ENCODE assay signal across 16 cellular contexts in genomic region chr3:170761103-170761502, GRCh38.
DNase-seq lines count a peak whose midpoint lies in the region; ATAC-seq, FAIRE-seq and TF ChIP-seq lines count a peak whose summit lies in the region.
"Had no signal": no experiment of that assay in that cellular context is flagged by ENCODE, and none has a peak within 500 bp of the region (broad histone marks: within the 10 kb centered on the region; RNA-seq: fewer than 3 reads in every experiment).

No MANE protein-coding gene starts in this region.

- H3K27me3 ChIP-seq in GM23338 (ENCODE audit: insufficient read depth) (no peaks in the 10 kb centered on the region), PC-3 (ENCODE audit: low read length) (no peaks in the 10 kb centered on the region), K562 (ENCODE audit: control insufficient read depth in 2 of 2, insufficient read depth in 2 of 2, low read length in 2 of 2) (no peaks in the 10 kb centered on the region), keratinocyte (ENCODE audit: control insufficient read depth, extremely low read depth, insufficient read depth, low read length) (no peaks in the 10 kb centered on the region), body of pancreas (no peaks in the 10 kb centered on the region)
- H3K27me3 ChIP-seq: BLaER1 treated with 17β-estradiol and CSF1 and Interleukin-3, amounts not matched to agents 10 nM and 100 nM had no signal

- no peaks in the 10 kb centered on the region for H3K79me2 ChIP-seq in GM23338 (replicated peaks; ENCODE audit: insufficient read depth)
- no peaks in the 10 kb centered on the region for H3K79me2 ChIP-seq in PC-3 (ENCODE audit: low read length)
- H3K79me2 ChIP-seq in K562 (ENCODE audit: control insufficient read depth, insufficient read depth, low read length): no peaks in the 10 kb centered on the region
- no peaks in the 10 kb centered on the region for H3K79me2 ChIP-seq in keratinocyte (ENCODE audit: control insufficient read depth, insufficient read depth, low read length)

- H3F3A ChIP-seq in GM23338 (replicated peaks; ENCODE audit: low read depth) (no peaks in the 10 kb centered on the region), PC-3 (ENCODE audit: low read length, unreplicated experiment) (no peaks in the 10 kb centered on the region)

- BruUV-seq in PC-3 (replicated peaks; lab: Mats Ljungman, UMichigan) (no TSS peak), K562 (replicated peaks; lab: Mats Ljungman, UMichigan) (no TSS peak)

- in situ Hi-C loops in K562 (cut with MboI): no loop called here

- TF ChIP-seq CTCF in GM23338 (conservative IDR thresholded peaks at IDR 0.05; ENCODE audit: low read depth in 2 of 2) (no peak), PC-3 (conservative IDR thresholded peaks at IDR 0.05; ENCODE audit: low read depth, low read length) (no peak), K562 (IDR thresholded peaks at IDR 0.05 in 2 of 3, conservative IDR thresholded peaks at IDR 0.05 in 1 of 3; ENCODE audit: insufficient read depth in 2 of 3, low read depth in 1 of 3, low read length in 3 of 3) (no peak), keratinocyte (optimal IDR thresholded peaks at IDR 0.05 in 1 of 3, IDR thresholded peaks at IDR 0.05 in 1 of 3, conservative IDR thresholded peaks at IDR 0.05 in 1 of 3; ENCODE audit: extremely low read depth in 1 of 3, insufficient read depth in 2 of 3, low read length in 3 of 3) (no peak), body of pancreas (IDR thresholded peaks at IDR 0.05) (no peak)

- no peaks in the 10 kb centered on the region for H3K9me1 ChIP-seq in K562 (ENCODE audit: control insufficient read depth, insufficient read depth, low read length)
- H3K9me1 ChIP-seq in keratinocyte (ENCODE audit: control insufficient read depth, extremely low read depth, insufficient read depth, low read length): no peaks in the 10 kb centered on the region

- peak overlapping the region; percentile 40; the same call in 1 of the 2 replicates for H2AFZ ChIP-seq in GM23338
- peak overlapping the region; percentile 45 for H2AFZ ChIP-seq in PC-3 (ENCODE audit: low read length)
- peak overlapping the region; percentile 90 for H2AFZ ChIP-seq in K562 (ENCODE audit: low read depth, low read length)
- peak overlapping the region; percentile 8 for H2AFZ ChIP-seq in keratinocyte (ENCODE audit: control insufficient read depth, low read length)

- no peak overlapping the region for H3K4me3 Mint-ChIP-seq in GM23338
- H3K4me3 Mint-ChIP-seq: CD4-positive, CD25-positive, alpha-beta regulatory T cell; HFFc6 had no signal

- 30% methylated on average over 3 of the region's 3 CpGs for WGBS in K562 (ENCODE audit: insufficient coverage, low coverage, missing lambda C conversion rate)
- 75 to 82% methylated on average over 3 of the region's 3 CpGs for WGBS in body of pancreas, 2 donors

- H3K9ac ChIP-seq in PC-3 (ENCODE audit: low read length): no peak overlapping the region
- H3K9ac ChIP-seq in K562 (ENCODE audit: insufficient read depth in 1 of 2, low read depth in 2 of 2, low read length in 2 of 2): no peak overlapping the region
- H3K9ac ChIP-seq in keratinocyte (ENCODE audit: control insufficient read depth, extremely low read depth, insufficient read depth, low read length): no peak overlapping the region
- H3K9ac ChIP-seq: BLaER1 treated with 17β-estradiol and CSF1 and Interleukin-3, amounts not matched to agents 10 nM and 100 nM had no signal

- intact Hi-C loops in PC-3 (cut with micrococcal nuclease): loop anchor here (1.0 kb wide), 2 partner anchors 20 to 41 kb away; no protein-coding TSS in a partner anchor
- intact Hi-C loops in K562 (cut with micrococcal nuclease): no loop called here
- intact Hi-C loops in body of pancreas (cut with DNase I): no loop called here

- ATAC-seq in GM23338 (no peak), PC-3 (peak; percentile 84), K562 (no peak), GM19328 (IDR thresholded peaks at IDR 0.05; ENCODE audit: unreplicated experiment) (no peak), body of pancreas (no peak), HG03097 (IDR thresholded peaks at IDR 0.05; ENCODE audit: low FRiP score, unreplicated experiment) (no peak)
- ATAC-seq: GM12878, HepG2 had no signal

- H3K27ac Mint-ChIP-seq in GM23338: no peak overlapping the region
- H3K27ac Mint-ChIP-seq: CD4-positive, CD25-positive, alpha-beta regulatory T cell had no signal

- H3K4me2 ChIP-seq in GM23338: no peak overlapping the region
- H3K4me2 ChIP-seq in PC-3 (ENCODE audit: low read length): peak overlapping the region; percentile 44
- H3K4me2 ChIP-seq in K562 (ENCODE audit: insufficient read depth, low read length): no peak overlapping the region
- no peak overlapping the region for H3K4me2 ChIP-seq in keratinocyte (ENCODE audit: control insufficient read depth, extremely low read depth, insufficient read depth, low read depth, low read length)
- H3K4me2 ChIP-seq: BLaER1 treated with 17β-estradiol and CSF1 and Interleukin-3, amounts not matched to agents 10 nM and 100 nM had no signal

- TF ChIP-seq POLR2A in K562 (conservative IDR thresholded peaks at IDR 0.05): no peak
- no peak for TF ChIP-seq POLR2A in body of pancreas (IDR thresholded peaks at IDR 0.05)

- H3K9me3 ChIP-seq in PC-3 (ENCODE audit: low read length): no peaks in the 10 kb centered on the region
- no peaks in the 10 kb centered on the region for H3K9me3 ChIP-seq in K562 (replicated peaks; ENCODE audit: control insufficient read depth, insufficient read depth, low read depth, low read length)
- no peaks in the 10 kb centered on the region for H3K9me3 ChIP-seq in keratinocyte (ENCODE audit: control insufficient read depth, low read depth, low read length)
- no peaks in the 10 kb centered on the region for H3K9me3 ChIP-seq in body of pancreas
- H3K9me3 ChIP-seq: BLaER1 treated with 17β-estradiol and CSF1 and Interleukin-3, amounts not matched to agents 10 nM and 100 nM had no signal

- no peak overlapping the region for H3K4me3 ChIP-seq in GM23338
- no peak overlapping the region for H3K4me3 ChIP-seq in PC-3 (ENCODE audit: low read length)
- H3K4me3 ChIP-seq in K562: no peak overlapping the region
- H3K4me3 ChIP-seq in keratinocyte (ENCODE audit: control insufficient read depth in 2 of 3, extremely low read depth in 1 of 3, insufficient read depth in 2 of 3, low read depth in 1 of 3, low read length in 3 of 3): no peak overlapping the region
- H3K4me3 ChIP-seq in body of pancreas: no peak overlapping the region
- H3K4me3 ChIP-seq: BLaER1 treated with 17β-estradiol and CSF1 and Interleukin-3, amounts not matched to agents 10 nM and 100 nM; GM12878 had no signal

- dilution Hi-C loops in keratinocyte (cut with MboI; ENCODE audit: extremely low pct_ligation_motif_present, low sequenced_read_pairs): no loop called here

- no peak for TF ChIP-seq RAD21 in K562 (CRISPR knock-in tag; conservative IDR thresholded peaks at IDR 0.05 in 1 of 2, IDR thresholded peaks at IDR 0.05 in 1 of 2)

- FAIRE-seq in K562 (lab: Jason Lieb, UNC) (no peak), keratinocyte (lab: Jason Lieb, UNC) (peak; percentile 5)
- FAIRE-seq: GM12878, HepG2, HTR-8/SVneo had no signal

- POLR2A ChIA-PET in PC-3 (lab: Charles Lee; ENCODE audit: unreplicated experiment): interaction anchor here (0.6 to 1.0 kb wide), 2 partner anchors 20 to 390 kb away, joined by 3 read pairs; no protein-coding TSS in a partner anchor
- POLR2A ChIA-PET in K562 (lab: Yijun Ruan, JAX): interaction anchor here (0.7 to 1.2 kb wide), 6 partner anchors 8 to 44 kb away, joined by 3 to 4 read pairs (median 3); no protein-coding TSS in a partner anchor

- no peak for DNase-seq in GM23338 (ENCODE audit: low spot score)
- peak; percentile 92 for DNase-seq in PC-3
- DNase-seq in K562 (ENCODE audit: extremely low read depth in 1 of 4, low spot score in 3 of 4): no peak
- DNase-seq in keratinocyte (ENCODE audit: low read depth, low spot score): no peak
- DNase-seq in body of pancreas: no peak
- no peak for DNase-seq in DMS153 treated with DMSO at 0.1 percent for 48 hours (lab: John Stamatoyannopoulos, UW; ENCODE audit: unreplicated experiment)
- DNase-seq: ACHN; CD4-positive, CD25-positive, alpha-beta regulatory T cell; HCEC 1CT; HFFc6 had no signal

- H3K36me3 ChIP-seq in GM23338 (ENCODE audit: insufficient read depth) (no peaks in the 10 kb centered on the region), PC-3 (ENCODE audit: low read depth, low read length) (no peaks in the 10 kb centered on the region), K562 (ENCODE audit: control insufficient read depth, insufficient read depth, low read length) (no peaks in the 10 kb centered on the region), keratinocyte (ENCODE audit: control insufficient read depth in 2 of 2, extremely low read depth in 1 of 2, insufficient read depth in 2 of 2, low read length in 2 of 2) (no peaks in the 10 kb centered on the region), body of pancreas (replicated peaks in 1 of 2; ENCODE audit: insufficient read depth in 1 of 2, low read depth in 2 of 2) (no peaks in the 10 kb centered on the region)
- H3K36me3 ChIP-seq: BLaER1 treated with 17β-estradiol and CSF1 and Interleukin-3, amounts not matched to agents 10 nM and 100 nM had no signal

- CTCF ChIA-PET in PC-3 (lab: Charles Lee) (interaction anchor here (0.6 kb wide), 1 partner anchor 41 kb away, joined by 3 read pairs; no protein-coding TSS in a partner anchor), K562 (lab: Yijun Ruan, JAX; ENCODE audit: low intra/inter-chr PET ratio) (no interaction called here)

- no peaks in the 10 kb centered on the region for H3K9me3 Mint-ChIP-seq in GM23338
- H3K9me3 Mint-ChIP-seq: HFFc6 had no signal

- H3K4me1 ChIP-seq in GM23338 (ENCODE audit: insufficient read depth): no peaks in the 10 kb centered on the region
- H3K4me1 ChIP-seq in PC-3 (ENCODE audit: insufficient read depth, low read length): peaks cover 38% of the 10 kb centered on the region
- peaks cover 9 to 23% of the 10 kb centered on the region in 2 experiments for H3K4me1 ChIP-seq in K562 (replicated peaks in 1 of 2; ENCODE audit: control insufficient read depth in 2 of 2, insufficient read depth in 2 of 2, low read length in 2 of 2)
- peaks cover 4% of the 10 kb centered on the region for H3K4me1 ChIP-seq in keratinocyte (ENCODE audit: control insufficient read depth, extremely low read depth, insufficient read depth, low read length)
- peaks cover 35% of the 10 kb centered on the region for H3K4me1 ChIP-seq in body of pancreas
- H3K4me1 ChIP-seq: BLaER1 treated with 17β-estradiol and CSF1 and Interleukin-3, amounts not matched to agents 10 nM and 100 nM had no signal

- H3K4me1 Mint-ChIP-seq in GM23338: peaks cover 12% of the 10 kb centered on the region
- H3K4me1 Mint-ChIP-seq: CD4-positive, CD25-positive, alpha-beta regulatory T cell had no signal

- H3K27me3 Mint-ChIP-seq in GM23338 (ENCODE audit: insufficient read depth, low read depth, poor library complexity): no peaks in the 10 kb centered on the region

- no peaks in the 10 kb centered on the region for H3K36me3 Mint-ChIP-seq in GM23338 (ENCODE audit: low read depth)
- H3K36me3 Mint-ChIP-seq: CD4-positive, CD25-positive, alpha-beta regulatory T cell had no signal

- H3K9me2 ChIP-seq in GM23338 (ENCODE audit: insufficient read depth): no peaks in the 10 kb centered on the region
- H3K9me2 ChIP-seq in PC-3 (replicated peaks; ENCODE audit: low read length): no peaks in the 10 kb centered on the region

- no peak for TF ChIP-seq EP300 in K562 (IDR thresholded peaks at IDR 0.05; ENCODE audit: low read length)

- H3K27ac ChIP-seq in GM23338 (ENCODE audit: low read depth) (no peak overlapping the region), PC-3 (ENCODE audit: low read length) (peak overlapping the region; percentile 66), K562 (ENCODE audit: extremely low read depth, low read depth, low read length) (no peak overlapping the region), keratinocyte (ENCODE audit: control insufficient read depth, insufficient read depth, low read length) (no peak overlapping the region), body of pancreas (no peak overlapping the region)
- H3K27ac ChIP-seq: BLaER1 treated with 17β-estradiol and CSF1 and Interleukin-3, amounts not matched to agents 10 nM and 100 nM had no signal

- H4K20me1 ChIP-seq in GM23338 (replicated peaks; ENCODE audit: insufficient read depth) (no peaks in the 10 kb centered on the region), PC-3 (ENCODE audit: low read length) (no peaks in the 10 kb centered on the region), K562 (replicated peaks; ENCODE audit: control insufficient read depth, insufficient read depth, low read length) (no peaks in the 10 kb centered on the region), keratinocyte (ENCODE audit: control insufficient read depth, extremely low read depth, insufficient read depth, low read length) (no peaks in the 10 kb centered on the region)
- H4K20me1 ChIP-seq: BLaER1 treated with 17β-estradiol and CSF1 and Interleukin-3, amounts not matched to agents 10 nM and 100 nM had no signal

Comparison
In these comparisons a context has a peak if more than half of its experiments do, and no peak if none do; other contexts are left out.
1. H2AFZ ChIP-seq: peak in every context shown above with its lines; median percentile 90 in K562; 45 in PC-3; 40 in GM23338; 8 in keratinocyte.